ENCODE assay signal across 8 cellular contexts in genomic region chr1:169486281-169486904, GRCh38. TPM values are rescaled to one million over a fixed set of nuclear protein-coding genes. Genes with fewer than 3 reads are reported as not detected.
DNase-seq lines count a peak whose midpoint lies in the region; ATAC-seq, FAIRE-seq and TF ChIP-seq lines count a peak whose summit lies in the region.

No MANE protein-coding gene starts in this region.

- CTCF ChIA-PET in AG04450 (lab: Charles Lee): interaction anchor here (0.7 to 1.3 kb wide), 3 partner anchors 21 to 138 kb away, joined by 3 to 4 read pairs (median 3); no protein-coding TSS in a partner anchor
- CTCF ChIA-PET in activated CD4-positive, alpha-beta memory T cell treated with anti-CD3 and anti-CD28 coated beads for 36 hours (lab: Charles Lee): interaction anchor here (0.7 to 1.3 kb wide), 3 partner anchors 10 to 115 kb away, joined by 3 read pairs; no protein-coding TSS in a partner anchor

- H3K27ac ChIP-seq in AG04450 (ENCODE audit: low read depth, low read length): peak overlapping the region; percentile 99

- DNase-seq in AG04450 (ENCODE audit: low read depth, low spot score) (no peak), GM19239 (ENCODE audit: insufficient read length, low spot score) (no peak), globus pallidus (ENCODE audit: low spot score) (peak; percentile 20), retina (peak; percentile 40), NCI-H2227 (lab: John Stamatoyannopoulos, UW; ENCODE audit: unreplicated experiment) (no peak), NCI-H1694 treated with DMSO at 0.1 percent for 48 hours (lab: John Stamatoyannopoulos, UW) (no peak)
- DNase-seq in activated CD4-positive, alpha-beta memory T cell treated with anti-CD3 and anti-CD28 coated beads for 36 hours: no peak

- POLR2A ChIA-PET in AG04450 (lab: Yijun Ruan, JAX): interaction anchor here (0.6 to 1.4 kb wide), 7 partner anchors 14 to 118 kb away, joined by 3 to 9 read pairs (median 3); partner anchors contain the start of genes BLZF1 and NME7
- POLR2A ChIA-PET in activated CD4-positive, alpha-beta memory T cell treated with anti-CD3 and anti-CD28 coated beads for 36 hours (lab: Charles Lee): interaction anchor here (0.9 to 1.3 kb wide), 3 partner anchors 22 to 118 kb away, joined by 4 to 5 read pairs (median 4); partner anchors contain the start of genes BLZF1 and NME7

- FAIRE-seq in GM19239 (lab: Jason Lieb, UNC): peak; percentile 26

- H3K36me3 Mint-ChIP-seq in activated CD4-positive, alpha-beta memory T cell treated with anti-CD3 and anti-CD28 coated beads for 36 hours: peaks cover 3% of the 10 kb centered on the region

- no peaks in the 10 kb centered on the region; the same call in 1 of the 2 replicates for H3K9me3 ChIP-seq in AG04450 (ENCODE audit: control insufficient read depth, insufficient read depth, low read length)

- H3K9me3 Mint-ChIP-seq in activated CD4-positive, alpha-beta memory T cell treated with anti-CD3 and anti-CD28 coated beads for 36 hours: no peaks in the 10 kb centered on the region

- H3K4me1 Mint-ChIP-seq in activated CD4-positive, alpha-beta memory T cell treated with anti-CD3 and anti-CD28 coated beads for 36 hours (ENCODE audit: low read depth): peaks cover 53% of the 10 kb centered on the region

- no peak for TF ChIP-seq CTCF in AG04450 (IDR thresholded peaks at IDR 0.05; ENCODE audit: low read depth, low read length)

- peak overlapping the region; percentile 77 for H3K4me3 ChIP-seq in AG04450 (ENCODE audit: low read depth, low read length)

- ATAC-seq in HG03139 (IDR thresholded peaks at IDR 0.05; ENCODE audit: unreplicated experiment): no peak

- H3K4me3 Mint-ChIP-seq in activated CD4-positive, alpha-beta memory T cell treated with anti-CD3 and anti-CD28 coated beads for 36 hours: peak overlapping the region; percentile 79

- H3K27me3 ChIP-seq in AG04450 (ENCODE audit: control insufficient read depth, insufficient read depth, low read length): no peaks in the 10 kb centered on the region

- H3K27ac Mint-ChIP-seq in activated CD4-positive, alpha-beta memory T cell treated with anti-CD3 and anti-CD28 coated beads for 36 hours: peak overlapping the region; percentile 83

- H3K27me3 Mint-ChIP-seq in activated CD4-positive, alpha-beta memory T cell treated with anti-CD3 and anti-CD28 coated beads for 36 hours: no peaks in the 10 kb centered on the region

- intact Hi-C loops in activated CD4-positive, alpha-beta memory T cell treated with anti-CD3 and anti-CD28 coated beads for 36 hours (cut with micrococcal nuclease): loop anchor here (1.0 to 10.0 kb wide), 7 partner anchors 61 to 588 kb away; partner anchors contain the start of genes ATP1B1, KIFAP3, METTL18 and SCYL3

RNA-seq across cellular contexts. Expression of gene SLC19A2, which starts 0.6 kb away (rescaled TPM):
- polyA plus RNA-seq in AG04450 (2011; rRNA removed): 4.8 and 6.0 TPM in 2 replicates
- 5.3 and 7.8 TPM in 2 replicates for polyA minus RNA-seq in AG04450 (2011; rRNA and poly(A)+ RNA removed)
- total RNA-seq in activated CD4-positive, alpha-beta memory T cell treated with anti-CD3 and anti-CD28 coated beads for 36 hours: 1 to 10 TPM; 8.6 to 9.4 TPM

RNA-seq across cellular contexts. Expression of gene CCDC181, which starts 59.1 kb away (rescaled TPM):
- 0.09 and 0.17 TPM in 2 replicates for polyA plus RNA-seq in AG04450 (2011; rRNA removed)
- polyA minus RNA-seq in AG04450 (2011; rRNA and poly(A)+ RNA removed): not detected in 2 replicates
- not detected for total RNA-seq in activated CD4-positive, alpha-beta memory T cell treated with anti-CD3 and anti-CD28 coated beads for 36 hours

Comparison
In these comparisons a context has a peak if more than half of its experiments do, and no peak if none do; other contexts are left out.
1. DNase-seq: peak in globus pallidus (single experiment) and retina (single experiment); none in AG04450 (single experiment), GM19239 (single experiment), activated CD4-positive, alpha-beta memory T cell treated with anti-CD3 and anti-CD28 coated beads for 36 hours (single experiment), NCI-H2227 (single experiment) and NCI-H1694 treated with DMSO at 0.1 percent for 48 hours (single experiment).